Comparison of ENCODE assay signal across 8 cellular contexts in genomic region chr1:153774780-153775431, GRCh38. TPM values are rescaled to one million over a fixed set of nuclear protein-coding genes. Genes with fewer than 3 reads are reported as not detected.
DNase-seq lines count a peak whose midpoint lies in the region; ATAC-seq and TF ChIP-seq lines count a peak whose summit lies in the region.

Gene SLC27A3, plus strand, starts transcription at chr1:153775407. Its CDS starts 91 bp downstream, at chr1:153775498.

- peak within 1 kb of the TSS; percentile 42 to 77 (median 77) for H3K27ac Mint-ChIP-seq in CD4-positive, CD25-positive, alpha-beta regulatory T cell
- H3K27ac Mint-ChIP-seq in activated CD4-positive, alpha-beta memory T cell treated with anti-CD3 and anti-CD28 coated beads for 36 hours, result peak within 1 kb of the TSS; percentile 42
- peak within 1 kb of the TSS in 5 of 6 donors; percentile 31 to 89 (median 54) for H3K27ac Mint-ChIP-seq in naive B cell

- H3K4me1 Mint-ChIP-seq in CD4-positive, CD25-positive, alpha-beta regulatory T cell, result peaks cover 0 to 25% (median 2%) of the 10 kb centered on the region in 4 donors
- H3K4me1 Mint-ChIP-seq in activated CD4-positive, alpha-beta memory T cell treated with anti-CD3 and anti-CD28 coated beads for 36 hours (ENCODE audit: low read depth), result peaks cover 12% of the 10 kb centered on the region
- H3K4me1 Mint-ChIP-seq in naive B cell, result peaks cover 35 to 52% (median 40%) of the 10 kb centered on the region in 3 donors

- intact Hi-C loops in activated CD4-positive, alpha-beta memory T cell treated with anti-CD3 and anti-CD28 coated beads for 36 hours (cut with micrococcal nuclease), result loop anchor here (2.0 to 5.0 kb wide), 2 partner anchors 48 to 96 kb away; partner anchors contain the start of genes INTS3 and NPR1
- intact Hi-C loops in vagina (cut with DNase I), result loop anchor here (5.0 kb wide), 1 partner anchor 98 kb away; the partner anchor contains the start of gene NPR1

- TF ChIP-seq POLR2A in vagina (IDR thresholded peaks at IDR 0.05), result no peak

- H3K4me1 ChIP-seq in CD4-positive, CD25-positive, alpha-beta regulatory T cell (ENCODE audit: control insufficient read depth, insufficient read depth, low read length, poor library complexity, severe bottlenecking), result peaks cover 19% of the 10 kb centered on the region
- peaks cover 57% of the 10 kb centered on the region for H3K4me1 ChIP-seq in vagina

- no peaks in the 10 kb centered on the region for H3K9me3 Mint-ChIP-seq in CD4-positive, CD25-positive, alpha-beta regulatory T cell
- H3K9me3 Mint-ChIP-seq in activated CD4-positive, alpha-beta memory T cell treated with anti-CD3 and anti-CD28 coated beads for 36 hours, result no peaks in the 10 kb centered on the region
- H3K9me3 Mint-ChIP-seq in naive B cell, result no peaks in the 10 kb centered on the region

- peak within 1 kb of the TSS; percentile 83 to 92 (median 88) for H3K4me3 Mint-ChIP-seq in CD4-positive, CD25-positive, alpha-beta regulatory T cell
- peak within 1 kb of the TSS; percentile 75 for H3K4me3 Mint-ChIP-seq in activated CD4-positive, alpha-beta memory T cell treated with anti-CD3 and anti-CD28 coated beads for 36 hours
- H3K4me3 Mint-ChIP-seq in naive B cell, result peak within 1 kb of the TSS; percentile 78 to 90 (median 84)

- TF ChIP-seq CTCF in vagina (IDR thresholded peaks at IDR 0.05), result no peak

- no peaks in the 10 kb centered on the region for H3K27me3 ChIP-seq in CD4-positive, CD25-positive, alpha-beta regulatory T cell (ENCODE audit: control insufficient read depth, insufficient read depth, low read length)
- H3K27me3 ChIP-seq in vagina, result no peaks in the 10 kb centered on the region

- H3K27ac ChIP-seq in CD4-positive, CD25-positive, alpha-beta regulatory T cell (ENCODE audit: insufficient read depth, low read length, poor library complexity, severe bottlenecking), result peak within 1 kb of the TSS; percentile 61
- H3K27ac ChIP-seq in vagina, result peak within 1 kb of the TSS; percentile 91

- DNase-seq in CD4-positive, CD25-positive, alpha-beta regulatory T cell, result peak in 1 of 3 donors; percentile 5
- DNase-seq in NCI-H1048 (lab: John Stamatoyannopoulos, UW), result peak; percentile 72
- DNase-seq in activated CD4-positive, alpha-beta memory T cell treated with anti-CD3 and anti-CD28 coated beads for 36 hours, result no peak
- DNase-seq in fibroblast of peridontal ligament (ENCODE audit: extremely low read depth), result peak; percentile 66
- DNase-seq in naive B cell, result no peak
- DNase-seq in vagina (ENCODE audit: extremely low spot score in 2 of 2), result no peak

- peaks cover 19% of the 10 kb centered on the region for H3K36me3 ChIP-seq in CD4-positive, CD25-positive, alpha-beta regulatory T cell (ENCODE audit: control insufficient read depth, insufficient read depth, low read length)
- H3K36me3 ChIP-seq in vagina, result peaks cover 0 to 34% of the 10 kb centered on the region in 2 donors

- peak within 1 kb of the TSS; percentile 58 for H3K4me3 ChIP-seq in CD4-positive, CD25-positive, alpha-beta regulatory T cell (ENCODE audit: low read depth, low read length)
- H3K4me3 ChIP-seq in vagina, result peak within 1 kb of the TSS; percentile 69 to 78

- peak; percentile 23 to 25 for ATAC-seq in CD4-positive, CD25-positive, alpha-beta regulatory T cell (ENCODE audit: low read depth in 2 of 2)
- ATAC-seq in GM19397 (IDR thresholded peaks at IDR 0.05; ENCODE audit: unreplicated experiment), result peak; percentile 13
- peak; percentile 20 to 22 for ATAC-seq in naive B cell (ENCODE audit: low read depth in 2 of 2)
- no peak for ATAC-seq in HG03378 (IDR thresholded peaks at IDR 0.05; ENCODE audit: unreplicated experiment)

- POLR2A ChIA-PET in activated CD4-positive, alpha-beta memory T cell treated with anti-CD3 and anti-CD28 coated beads for 36 hours (lab: Charles Lee), result interaction anchor here (0.6 to 1.5 kb wide), 4 partner anchors 12 to 172 kb away, joined by 3 to 4 read pairs (median 4); partner anchors contain the start of gene DENND4B

- CTCF ChIA-PET in activated CD4-positive, alpha-beta memory T cell treated with anti-CD3 and anti-CD28 coated beads for 36 hours (lab: Charles Lee), result interaction anchor here (0.6 to 2.2 kb wide), 7 partner anchors 10 to 264 kb away, joined by 3 to 9 read pairs (median 4); partner anchors contain the start of gene RAB13

- H3K36me3 Mint-ChIP-seq in CD4-positive, CD25-positive, alpha-beta regulatory T cell, result no peaks in the 10 kb centered on the region
- H3K36me3 Mint-ChIP-seq in activated CD4-positive, alpha-beta memory T cell treated with anti-CD3 and anti-CD28 coated beads for 36 hours, result peaks cover 3% of the 10 kb centered on the region
- H3K36me3 Mint-ChIP-seq in naive B cell, result no peaks in the 10 kb centered on the region

- H3K9me3 ChIP-seq in CD4-positive, CD25-positive, alpha-beta regulatory T cell (ENCODE audit: control insufficient read depth in 2 of 2, low read length in 2 of 2), result no peaks in the 10 kb centered on the region
- H3K9me3 ChIP-seq in vagina, result no peaks in the 10 kb centered on the region

- no peaks in the 10 kb centered on the region for H3K27me3 Mint-ChIP-seq in CD4-positive, CD25-positive, alpha-beta regulatory T cell
- H3K27me3 Mint-ChIP-seq in activated CD4-positive, alpha-beta memory T cell treated with anti-CD3 and anti-CD28 coated beads for 36 hours, result no peaks in the 10 kb centered on the region
- H3K27me3 Mint-ChIP-seq in naive B cell, result no peaks in the 10 kb centered on the region

RNA-seq across cellular contexts. Expression of gene SLC27A3, which starts in this region (rescaled TPM):
- total RNA-seq in CD4-positive, CD25-positive, alpha-beta regulatory T cell, result 8.3 TPM
- 1 to 10 TPM; 5.4 to 8.3 (median 5.9) TPM for polyA plus RNA-seq in CD4-positive, CD25-positive, alpha-beta regulatory T cell
- 1 to 10 TPM; 5.9 to 7.8 TPM for total RNA-seq in activated CD4-positive, alpha-beta memory T cell treated with anti-CD3 and anti-CD28 coated beads for 36 hours
- polyA plus RNA-seq in naive B cell (ENCODE audit: low read depth in 6 of 6), result 1 to 10 TPM; 3.2 to 5.4 (median 4.1) TPM
- total RNA-seq in vagina, result 31.4 TPM

Comparison
In these comparisons a context has a peak if more than half of its experiments do, and no peak if none do; other contexts are left out.
1. DNase-seq: peak in NCI-H1048 (single experiment) and fibroblast of peridontal ligament (single experiment); none in activated CD4-positive, alpha-beta memory T cell treated with anti-CD3 and anti-CD28 coated beads for 36 hours (single experiment), naive B cell (single experiment) and vagina (0 of 2).
2. Peak in every context shown above with its lines, with median percentiles within 50 percentile points of each other: H3K27ac Mint-ChIP-seq and H3K4me3 Mint-ChIP-seq.